In genomic region chr7:6272481-6273323, GRCh38 we compare ENCODE assay signal across 1 cellular context.
TF ChIP-seq lines count a peak whose summit lies in the region.

CYTH3 (minus strand) TSS chr7:6272624; CDS start chr7:6272507, 117 bp downstream.

TF ChIP-seq in A549, 52 proteins besides CTCF, POLR2A, EP300 and RAD21 (continued from another document):
- TF ChIP-seq REST (IDR thresholded peaks at IDR 0.05) (no peak), PHF8 (IDR thresholded peaks at IDR 0.05; ENCODE audit: borderline replicate concordance, low read depth) (no peak), MAFK (IDR thresholded peaks at IDR 0.05; ENCODE audit: partially characterized antibody) (no peak), USF2 (IDR thresholded peaks at IDR 0.05) (0 out of 2 replicates have a peak, but pooled peaks have one; percentile 10), E2F6 (IDR thresholded peaks at IDR 0.05; ENCODE audit: borderline replicate concordance, low read depth) (peak; percentile 29; the same call in 1 of the 2 replicates), BHLHE40 (IDR thresholded peaks at IDR 0.05; ENCODE audit: low read depth, low read length) (0 out of 2 replicates have a peak, but pooled peaks have one; percentile 23), RARB (CRISPR knock-in tag; IDR thresholded peaks at IDR 0.05) (no peak)
